1 cellular context compared by ENCODE assay signal in genomic region chr5:74124826-74125225, GRCh38.
TF ChIP-seq lines count a peak whose summit lies in the region.

No MANE protein-coding gene starts in this region.

TF ChIP-seq in HEK293, 187 proteins besides CTCF, POLR2A, EP300 and RAD21 (continued from another document):
- TF ChIP-seq PRDM10 (tag by site-specific recombination; IDR thresholded peaks at IDR 0.05) (peak; percentile 59), ZIC2 (tag by site-specific recombination; IDR thresholded peaks at IDR 0.05) (peak; percentile 63), KLF8 (tag by site-specific recombination; IDR thresholded peaks at IDR 0.05) (no peak)
